In the genomic region with DNA sequence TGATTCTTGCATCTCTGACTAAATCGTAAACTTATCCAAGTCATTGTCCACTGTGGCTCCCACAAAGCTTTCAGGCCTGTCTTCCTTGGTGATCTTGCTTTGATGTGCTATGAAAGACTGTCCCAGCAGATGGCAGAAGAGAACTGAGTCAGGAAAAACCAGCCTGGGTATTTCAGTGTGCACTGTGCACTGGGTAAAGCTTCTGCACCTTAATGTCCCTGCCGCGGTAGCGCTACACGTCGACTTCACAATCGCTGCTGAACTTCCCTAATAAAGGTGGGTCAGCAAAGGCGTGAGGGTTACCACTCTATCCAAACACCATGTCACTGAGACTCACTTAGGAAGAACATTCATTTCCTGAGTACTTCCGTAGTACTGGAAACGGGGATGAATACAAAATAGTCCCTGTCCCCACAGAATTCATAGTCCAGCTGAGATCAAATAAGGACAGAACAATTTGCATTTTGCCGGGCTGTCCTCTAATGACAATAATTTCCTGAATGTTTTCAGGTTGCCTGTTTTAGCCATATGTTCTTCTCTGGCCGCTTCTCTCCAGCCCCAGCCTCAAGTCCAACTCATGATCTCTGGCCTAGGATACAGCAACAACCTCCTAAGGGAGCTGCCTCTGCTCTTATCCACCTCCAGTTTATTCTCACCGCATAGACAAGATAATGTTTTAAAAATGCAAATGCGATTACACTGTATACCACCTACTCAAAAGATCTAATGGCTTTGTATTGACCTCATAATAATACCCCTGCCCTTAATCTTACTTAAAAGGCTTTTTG, we compare ENCODE assay signal across 8 cellular contexts.
A peak's percentile ranks its signal among the peaks of the same experiment; 100 is the strongest.
DNase-seq lines count a peak whose midpoint lies in the region; ATAC-seq, FAIRE-seq and TF ChIP-seq lines count a peak whose summit lies in the region.

No MANE protein-coding gene starts in this region.

- H4K20me1 ChIP-seq in astrocyte (ENCODE audit: insufficient read depth, low read length) = no peaks in the 10 kb centered on the region

- H3K4me1 Mint-ChIP-seq in T-helper 17 cell = peaks cover 21% of the 10 kb centered on the region
- H3K4me1 Mint-ChIP-seq in astrocyte (ENCODE audit: low read depth, unreplicated experiment) = no peaks in the 10 kb centered on the region

- peak overlapping the region; percentile 78 for H3K4me2 ChIP-seq in astrocyte (ENCODE audit: low read length)
- peak overlapping the region; percentile 82 for H3K4me2 ChIP-seq in skeletal muscle satellite cell (ENCODE audit: low read length)

- no peaks in the 10 kb centered on the region for H3K9me3 Mint-ChIP-seq in astrocyte (ENCODE audit: unreplicated experiment)

- no peaks in the 10 kb centered on the region for H3K9me3 ChIP-seq in T-helper 17 cell (ENCODE audit: control insufficient read depth, low read length, poor library complexity, severe bottlenecking)
- H3K9me3 ChIP-seq in astrocyte (ENCODE audit: insufficient read depth, low read depth, low read length) = no peaks in the 10 kb centered on the region
- H3K9me3 ChIP-seq in skeletal muscle satellite cell (replicated peaks; ENCODE audit: low read length) = no peaks in the 10 kb centered on the region

- no peak overlapping the region for H3K4me3 ChIP-seq in astrocyte (ENCODE audit: insufficient read depth, low read depth, low read length)
- peak overlapping the region; percentile 61 for H3K4me3 ChIP-seq in skeletal muscle satellite cell (ENCODE audit: low read length)

- FAIRE-seq in astrocyte (lab: Jason Lieb, UNC) = peak; percentile 45

- no peak overlapping the region for H3K27ac ChIP-seq in astrocyte (ENCODE audit: low read depth, low read length)

- peak overlapping the region; percentile 85 for H2AFZ ChIP-seq in astrocyte (ENCODE audit: low read depth, low read length)

- H3K79me2 ChIP-seq in astrocyte (ENCODE audit: insufficient read depth, low read length) = no peaks in the 10 kb centered on the region

- no peaks in the 10 kb centered on the region for H3K36me3 Mint-ChIP-seq in T-helper 17 cell (ENCODE audit: low read depth)
- H3K36me3 Mint-ChIP-seq in astrocyte (ENCODE audit: low read depth, unreplicated experiment) = no peaks in the 10 kb centered on the region

- no peaks in the 10 kb centered on the region for H3K27me3 ChIP-seq in astrocyte (ENCODE audit: insufficient read depth, low read length)
- H3K27me3 ChIP-seq in skeletal muscle satellite cell (ENCODE audit: control insufficient read depth, insufficient read depth, low read length) = no peaks in the 10 kb centered on the region

- DNase-seq in NCI-H187 (lab: John Stamatoyannopoulos, UW) (peak; percentile 8 to 15), NCI-H187 treated with DMSO at 0.1 percent for 48 hours (lab: John Stamatoyannopoulos, UW) (no peak), NCI-H128 (lab: John Stamatoyannopoulos, UW; ENCODE audit: unreplicated experiment) (peak; percentile 16), T-helper 17 cell (peak; percentile 15 to 57 (median 25)), astrocyte (ENCODE audit: low read depth) (peak; percentile 55), hypothalamus (lab: John Stamatoyannopoulos, UW) (peak in 42 of 51 donors; percentile 3 to 73 (median 30))

- H3K27ac Mint-ChIP-seq in T-helper 17 cell (no peak overlapping the region), astrocyte (ENCODE audit: unreplicated experiment) (no peak overlapping the region)

- H3K27me3 Mint-ChIP-seq in T-helper 17 cell (peaks cover 6% of the 10 kb centered on the region), astrocyte (ENCODE audit: low read depth, unreplicated experiment) (no peaks in the 10 kb centered on the region)

- H3K4me1 ChIP-seq in astrocyte (ENCODE audit: insufficient read depth, low read length) (no peaks in the 10 kb centered on the region), skeletal muscle satellite cell (ENCODE audit: control insufficient read depth, insufficient read depth, low read length) (no peaks in the 10 kb centered on the region)

- H3K9ac ChIP-seq in astrocyte (ENCODE audit: low read length) (no peak overlapping the region), skeletal muscle satellite cell (ENCODE audit: low read depth, low read length) (peak overlapping the region; percentile 32)

- peak overlapping the region; percentile 72 for H3K4me3 Mint-ChIP-seq in T-helper 17 cell
- no peak overlapping the region for H3K4me3 Mint-ChIP-seq in astrocyte (ENCODE audit: unreplicated experiment)

- H3K36me3 ChIP-seq in astrocyte (ENCODE audit: insufficient read depth, low read length) = no peaks in the 10 kb centered on the region
- H3K36me3 ChIP-seq in skeletal muscle satellite cell (ENCODE audit: insufficient read depth, low read length) = no peaks in the 10 kb centered on the region

- ATAC-seq in HG02642 (IDR thresholded peaks at IDR 0.05; ENCODE audit: poor library complexity, unreplicated experiment) (peak; percentile 87), T-helper 17 cell (peak; percentile 99)

- TF ChIP-seq CTCF in astrocyte (IDR thresholded peaks at IDR 0.05; ENCODE audit: insufficient read depth, low read depth, low read length) = peak; percentile 79
